ENCODE assay signal across 11 cellular contexts in the genomic region with DNA sequence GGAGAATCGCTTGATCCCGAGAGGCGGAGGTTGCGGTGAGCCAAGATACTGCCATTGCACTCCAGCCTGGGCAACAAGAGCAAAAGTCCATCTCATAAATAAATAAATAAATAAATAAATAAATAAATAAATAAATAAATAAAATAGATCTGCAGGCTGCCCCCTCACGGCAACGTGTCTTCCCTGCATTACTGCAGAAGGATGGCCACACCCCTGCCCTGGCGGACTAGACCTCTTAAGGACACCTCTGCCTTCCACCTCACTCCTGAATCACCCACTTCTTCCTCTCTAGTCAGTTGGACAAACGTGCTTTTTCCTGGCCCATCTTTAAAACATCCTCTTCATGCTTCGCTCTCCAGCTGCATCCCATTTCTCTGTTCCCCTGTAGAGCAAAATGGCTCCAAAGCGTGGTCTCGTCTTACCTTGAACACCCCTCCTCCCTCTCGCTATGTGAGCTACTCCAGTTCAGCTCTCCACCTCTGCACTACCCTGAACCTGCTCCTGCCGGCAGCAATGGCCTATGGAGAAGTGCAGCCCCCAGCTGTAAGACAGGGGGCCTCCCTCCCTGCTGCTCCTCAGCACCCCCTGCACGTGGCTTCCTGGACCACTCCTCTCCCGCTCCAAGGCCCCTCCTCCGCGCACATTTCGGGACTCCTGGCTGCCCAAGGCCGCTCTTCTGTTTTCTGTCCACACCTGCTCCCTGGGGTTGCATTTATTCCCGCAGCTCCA. TPM values are rescaled to one million over a fixed set of nuclear protein-coding genes. Genes with fewer than 3 reads are reported as not detected.
"Had no signal": no experiment of that assay in that cellular context is flagged by ENCODE, and none has a peak within 500 bp of the region (broad histone marks: within the 10 kb centered on the region; RNA-seq: fewer than 3 reads in every experiment).

No MANE protein-coding gene starts in this region.

RNA-seq across cellular contexts. Expression of a gene that starts 1.8 kb away (rescaled TPM):
- total RNA-seq: activated CD4-positive, alpha-beta memory T cell treated with anti-CD3 and anti-CD28 coated beads, Interleukin-2, amount 10 ng/mL, durations not matched to agents 7 days and 5 days; activated CD4-positive, alpha-beta T cell treated with anti-CD3 and anti-CD28 coated beads for 36 hours; activated CD4-positive, alpha-beta T cell treated with anti-CD3 and anti-CD28 coated beads, Interleukin-2, amount 10 ng/mL, durations not matched to agents 7 days and 5 days; activated CD8-positive, alpha-beta memory T cell treated with anti-CD3 and anti-CD28 coated beads, Interleukin-2, amount 10 ng/mL, durations not matched to agents 7 days and 5 days; activated CD8-positive, alpha-beta T cell treated with anti-CD3 and anti-CD28 coated beads, Interleukin-2, amount 10 ng/mL, durations not matched to agents 7 days and 5 days; activated naive CD8-positive, alpha-beta T cell treated with anti-CD3 and anti-CD28 coated beads, Interleukin-2, amount 10 ng/mL, durations not matched to agents 7 days and 5 days; activated T-helper 2 cell treated with anti-CD3 and anti-CD28 coated beads, Interferon-gamma antibody, Interleukin-2, Interleukin-4, amounts not matched to agents 10 μg/mL and 5 μg/mL and 100 μg/mL, durations not matched to agents 14 hours and 24 hours and 36 hours; ascending aorta; bronchial epithelial cell had no signal

RNA-seq across cellular contexts. Expression of a gene that starts 10.1 kb away (rescaled TPM):
- total RNA-seq: activated CD4-positive, alpha-beta memory T cell treated with anti-CD3 and anti-CD28 coated beads, Interleukin-2, amount 10 ng/mL, durations not matched to agents 7 days and 5 days; activated CD4-positive, alpha-beta T cell treated with anti-CD3 and anti-CD28 coated beads for 36 hours; activated CD4-positive, alpha-beta T cell treated with anti-CD3 and anti-CD28 coated beads, Interleukin-2, amount 10 ng/mL, durations not matched to agents 7 days and 5 days; activated CD8-positive, alpha-beta memory T cell treated with anti-CD3 and anti-CD28 coated beads, Interleukin-2, amount 10 ng/mL, durations not matched to agents 7 days and 5 days; activated CD8-positive, alpha-beta T cell treated with anti-CD3 and anti-CD28 coated beads, Interleukin-2, amount 10 ng/mL, durations not matched to agents 7 days and 5 days; activated naive CD8-positive, alpha-beta T cell treated with anti-CD3 and anti-CD28 coated beads, Interleukin-2, amount 10 ng/mL, durations not matched to agents 7 days and 5 days; activated T-helper 2 cell treated with anti-CD3 and anti-CD28 coated beads, Interferon-gamma antibody, Interleukin-2, Interleukin-4, amounts not matched to agents 10 μg/mL and 5 μg/mL and 100 μg/mL, durations not matched to agents 14 hours and 24 hours and 36 hours; ascending aorta; bronchial epithelial cell; cardiac muscle cell; chondrocyte had no signal
- polyA plus RNA-seq: cardiac muscle cell had no signal
